ENCODE assay signal across 25 cellular contexts in the genomic region with DNA sequence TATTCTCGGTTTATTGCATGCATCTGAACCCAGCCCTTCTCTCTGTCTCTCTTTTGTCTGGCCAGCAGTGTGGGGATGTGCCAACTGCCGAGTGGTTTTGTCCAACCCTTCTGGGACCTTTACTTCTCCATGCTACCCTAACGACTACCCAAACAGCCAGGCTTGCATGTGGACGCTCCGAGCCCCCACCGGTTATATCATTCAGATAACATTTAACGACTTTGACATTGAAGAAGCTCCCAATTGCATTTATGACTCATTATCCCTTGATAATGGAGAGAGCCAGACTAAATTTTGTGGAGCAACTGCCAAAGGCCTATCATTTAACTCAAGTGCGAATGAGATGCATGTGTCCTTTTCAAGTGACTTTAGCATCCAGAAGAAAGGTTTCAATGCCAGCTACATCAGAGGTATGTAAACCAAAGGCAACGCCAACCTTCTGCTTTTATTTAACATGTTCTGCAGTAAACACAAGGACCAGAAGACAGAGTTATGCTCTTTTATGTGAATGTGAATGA.
A peak's percentile ranks its signal among the peaks of the same experiment; 100 is the strongest.
DNase-seq lines count a peak whose midpoint lies in the region; ATAC-seq and TF ChIP-seq lines count a peak whose summit lies in the region.
"Had no signal": no experiment of that assay in that cellular context is flagged by ENCODE, and none has a peak within 500 bp of the region (broad histone marks: within the 10 kb centered on the region; RNA-seq: fewer than 3 reads in every experiment).

No MANE protein-coding gene starts in this region.

- H3K4me1 ChIP-seq in SK-N-SH (ENCODE audit: control insufficient read depth in 1 of 2, insufficient read depth in 2 of 2, low read depth in 1 of 2, low read length in 1 of 2) (peaks cover 0 to 5% of the 10 kb centered on the region in 2 experiments; a peak in 1 of 4 replicates), right cardiac atrium (ENCODE audit: control insufficient read depth, insufficient read depth, low read length) (no peaks in the 10 kb centered on the region)
- H3K4me1 ChIP-seq: colonic mucosa, lower lobe of right lung, pancreas had no signal

- H3F3A ChIP-seq in SK-N-SH (replicated peaks; ENCODE audit: insufficient read depth), result peaks cover 22% of the 10 kb centered on the region

- 14% methylated on average over 9 of the region's 9 CpGs for WGBS in SK-N-SH (ENCODE audit: low lambda C conversion rate)
- 32% methylated on average over 9 of the region's 9 CpGs for WGBS in right cardiac atrium

- no peak for TF ChIP-seq RAD21 in SK-N-SH (IDR thresholded peaks at IDR 0.05; ENCODE audit: low read length)

- no peaks in the 10 kb centered on the region for H3K27me3 ChIP-seq in SK-N-SH (ENCODE audit: insufficient read depth)
- no peaks in the 10 kb centered on the region for H3K27me3 ChIP-seq in right cardiac atrium (ENCODE audit: control insufficient read depth, insufficient read depth)
- H3K27me3 ChIP-seq: colonic mucosa, pancreas, sigmoid colon, SJCRH30 had no signal

- CTCF ChIA-PET in SK-N-SH (lab: Yijun Ruan, JAX), result no interaction called here

- peak overlapping the region; percentile 73 for H2AFZ ChIP-seq in SK-N-SH (ENCODE audit: low read depth)

- peak; percentile 59 to 71; a peak in 3 of 4 replicates for TF ChIP-seq EP300 in SK-N-SH (IDR thresholded peaks at IDR 0.05; ENCODE audit: borderline replicate concordance in 1 of 2, low read depth in 1 of 2, low read length in 1 of 2)

- ATAC-seq in right cardiac atrium, result peak; percentile 96 to 98
- no peak for ATAC-seq in activated CD4-positive, CD25-positive, alpha-beta regulatory T cell treated with anti-CD3 and anti-CD28 coated beads, Interleukin-2, amount 50 U/mL, for 24 hours
- ATAC-seq: esophagus mucosa, lower lobe of right lung, mucosa of descending colon, pancreas had no signal

- peak overlapping the region; percentile 26; the same call in 1 of the 2 replicates for H3K4me3 ChIP-seq in LNCaP clone FGC (ENCODE audit: low read depth, low read length)
- peak overlapping the region; percentile 33 to 36; a peak in 2 of 4 replicates for H3K4me3 ChIP-seq in SK-N-SH (ENCODE audit: low read depth in 2 of 2, low read length in 1 of 2)
- H3K4me3 ChIP-seq in right cardiac atrium (ENCODE audit: low read length), result no peak overlapping the region
- H3K4me3 ChIP-seq: colonic mucosa, lower lobe of right lung, mucosa of descending colon, pancreas, sigmoid colon, SJCRH30 had no signal

- TF ChIP-seq CTCF in LNCaP clone FGC (IDR thresholded peaks at IDR 0.05; ENCODE audit: control insufficient read depth, extremely low read depth, insufficient read depth) (no peak), SK-N-SH (IDR thresholded peaks at IDR 0.05) (no peak)

- H3K9ac ChIP-seq in SK-N-SH, result peak overlapping the region; percentile 68; the same call in 1 of the 2 replicates

- no peaks in the 10 kb centered on the region for H4K20me1 ChIP-seq in SK-N-SH (ENCODE audit: insufficient read depth)

- no peaks in the 10 kb centered on the region for H3K9me2 ChIP-seq in SK-N-SH

- peaks cover 94% of the 10 kb centered on the region for H3K79me2 ChIP-seq in SK-N-SH (ENCODE audit: insufficient read depth)

- POLR2A ChIA-PET in SK-N-SH (lab: Yijun Ruan, JAX), result no interaction called here

- intact Hi-C loops in right cardiac atrium (cut with DNase I), result no loop called here

- H3K27ac ChIP-seq in SK-N-SH (ENCODE audit: low read depth in 2 of 2, low read length in 1 of 2) (peak overlapping the region; percentile 94 to 99), right cardiac atrium (ENCODE audit: low read length) (no peak overlapping the region)
- H3K27ac ChIP-seq: colonic mucosa, lower lobe of right lung, pancreas, sigmoid colon, SJCRH30 had no signal

- peak; percentile 59 for DNase-seq in EH (ENCODE audit: low read depth)
- DNase-seq in LNCaP clone FGC (ENCODE audit: low read depth), result peak; percentile 64
- no peak for DNase-seq in SK-N-SH
- peak; percentile 56 to 79 (median 73) for DNase-seq in right cardiac atrium
- no peak for DNase-seq in activated naive CD4-positive, alpha-beta T cell (lab: John Stamatoyannopoulos, UW)
- DNase-seq in superior temporal gyrus (ENCODE audit: extremely low spot score), result no peak
- DNase-seq: activated CD4-positive, alpha-beta T cell treated with anti-CD3 and anti-CD28 coated beads for 4 hours; activated naive CD4-positive, alpha-beta T cell treated with Interleukin-2 at 50 U/mL for 16 hours; activated T-cell treated with anti-CD3 and anti-CD28 coated beads, Interleukin-2, amount 50 U/mL, for 48 hours; amniotic stem cell; CD8-positive, alpha-beta memory T cell; colonic mucosa; islet precursor cell; KBM-7; lower lobe of right lung; MM.1S; mucosa of descending colon; NCI-H146; NCI-H82; nephron progenitor cell; pancreas; sigmoid colon; SJCRH30 had no signal

- peak overlapping the region; percentile 64 for H3K4me2 ChIP-seq in SK-N-SH

- H3K9me3 ChIP-seq in SK-N-SH (no peaks in the 10 kb centered on the region), right cardiac atrium (ENCODE audit: control insufficient read depth, low read length) (no peaks in the 10 kb centered on the region)
- H3K9me3 ChIP-seq: colonic mucosa, lower lobe of right lung, mucosa of descending colon, pancreas, sigmoid colon, SJCRH30 had no signal

- H3K36me3 ChIP-seq in SK-N-SH (replicated peaks in 1 of 2; ENCODE audit: control insufficient read depth in 1 of 2, insufficient read depth in 2 of 2, low read length in 1 of 2), result peaks cover 6 to 14% of the 10 kb centered on the region in 2 experiments
- H3K36me3 ChIP-seq: colonic mucosa, lower lobe of right lung, pancreas, sigmoid colon, SJCRH30 had no signal

TF ChIP-seq in SK-N-SH, 30 proteins besides CTCF, POLR2A, EP300 and RAD21 (continues in another document):
- peak; percentile 63 for TF ChIP-seq POLR2AphosphoS5 (IDR thresholded peaks at IDR 0.05; ENCODE audit: low read depth, low read length)
- TF ChIP-seq, protein P1, sequence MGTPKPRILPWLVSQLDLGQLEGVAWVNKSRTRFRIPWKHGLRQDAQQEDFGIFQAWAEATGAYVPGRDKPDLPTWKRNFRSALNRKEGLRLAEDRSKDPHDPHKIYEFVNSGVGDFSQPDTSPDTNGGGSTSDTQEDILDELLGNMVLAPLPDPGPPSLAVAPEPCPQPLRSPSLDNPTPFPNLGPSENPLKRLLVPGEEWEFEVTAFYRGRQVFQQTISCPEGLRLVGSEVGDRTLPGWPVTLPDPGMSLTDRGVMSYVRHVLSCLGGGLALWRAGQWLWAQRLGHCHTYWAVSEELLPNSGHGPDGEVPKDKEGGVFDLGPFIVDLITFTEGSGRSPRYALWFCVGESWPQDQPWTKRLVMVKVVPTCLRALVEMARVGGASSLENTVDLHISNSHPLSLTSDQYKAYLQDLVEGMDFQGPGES (IDR thresholded peaks at IDR 0.05; ENCODE audit: low read depth, low read length), result no peak
- 0 out of 2 replicates have a peak, but pooled peaks have one; percentile 18 for TF ChIP-seq SIN3A (IDR thresholded peaks at IDR 0.05; ENCODE audit: borderline replicate concordance, low read depth, low read length)
- no peak for TF ChIP-seq MEF2A (IDR thresholded peaks at IDR 0.05; ENCODE audit: borderline replicate concordance, low read depth)
- no peak for TF ChIP-seq ELF1 (IDR thresholded peaks at IDR 0.05)
- TF ChIP-seq GATA2 (CRISPR knock-in tag; IDR thresholded peaks at IDR 0.05), result peak; percentile 25; the same call in 1 of the 2 replicates
- no peak for TF ChIP-seq FOXJ3 (CRISPR knock-in tag; IDR thresholded peaks at IDR 0.05)
- TF ChIP-seq TEAD4 (IDR thresholded peaks at IDR 0.05; ENCODE audit: borderline replicate concordance, insufficient read depth), result peak; percentile 39; the same call in 1 of the 2 replicates
- peak; percentile 87 for TF ChIP-seq PBX3 (IDR thresholded peaks at IDR 0.05)
- TF ChIP-seq FOXM1 (IDR thresholded peaks at IDR 0.05; ENCODE audit: low read depth), result 0 out of 2 replicates have a peak, but pooled peaks have one; percentile 13
- peak; percentile 77; the same call in 1 of the 2 replicates for TF ChIP-seq FOSL2 (IDR thresholded peaks at IDR 0.05; ENCODE audit: borderline replicate concordance, low read depth)
- peak; percentile 64 for TF ChIP-seq NFIC (IDR thresholded peaks at IDR 0.05; ENCODE audit: borderline replicate concordance)
- TF ChIP-seq MAX (IDR thresholded peaks at IDR 0.05; ENCODE audit: low read depth), result peak; percentile 56; the same call in 1 of the 2 replicates

Comparison
In these comparisons a context has a peak if more than half of its experiments do, and no peak if none do; other contexts are left out.
1. DNase-seq: peak in EH (single experiment), LNCaP clone FGC (single experiment) and right cardiac atrium (3 of 3); none in SK-N-SH (single experiment), activated naive CD4-positive, alpha-beta T cell (0 of 4) and superior temporal gyrus (single experiment).
2. ATAC-seq: peak in right cardiac atrium (2 of 2); none in activated CD4-positive, CD25-positive, alpha-beta regulatory T cell treated with anti-CD3 and anti-CD28 coated beads, Interleukin-2, amount 50 U/mL, for 24 hours (0 of 2).